In genomic region chr15:61049003-61049402, GRCh38 we compare ENCODE assay signal across 21 cellular contexts.
"Had no signal": no experiment of that assay in that cellular context is flagged by ENCODE, and none has a peak within 500 bp of the region (broad histone marks: within the 10 kb centered on the region; RNA-seq: fewer than 3 reads in every experiment).

No MANE protein-coding gene starts in this region.

- H3K27ac ChIP-seq: coronary artery, epithelial cell of prostate, foreskin keratinocyte, left lung, neural progenitor cell, VCaP had no signal

- H3K36me3 ChIP-seq: left lung, neural progenitor cell, transverse colon had no signal

- H2AFZ ChIP-seq: hepatocyte, neural progenitor cell had no signal

- H3K9me3 ChIP-seq: left lung, transverse colon had no signal

- H3K4me3 ChIP-seq: coronary artery, hepatocyte, left lung, lung, neural progenitor cell, smooth muscle cell, transverse colon had no signal

- H3K79me2 ChIP-seq: hepatocyte had no signal

- H3K4me1 ChIP-seq: foreskin keratinocyte, left lung, transverse colon had no signal

- H3K27me3 ChIP-seq: foreskin keratinocyte, hepatocyte, left lung, neural progenitor cell, transverse colon had no signal

- DNase-seq: activated CD4-positive, alpha-beta T cell treated with anti-CD3 and anti-CD28 coated beads, Interleukin-2, amount 10 ng/mL, durations not matched to agents 7 days and 5 days; activated CD8-positive, alpha-beta T cell treated with anti-CD3 and anti-CD28 coated beads for 36 hours; activated naive CD4-positive, alpha-beta T cell treated with anti-CD3 and anti-CD28 coated beads for 36 hours; activated naive CD8-positive, alpha-beta T cell treated with anti-CD3 and anti-CD28 coated beads, Interleukin-2, amount 10 ng/mL, durations not matched to agents 7 days and 5 days; activated T-cell treated with anti-CD3 and anti-CD28 coated beads, Interleukin-2, amount 50 U/mL, for 24 hours; cerebellar nuclear complex; foreskin keratinocyte; immature natural killer cell; kidney glomerular epithelial cell; left lung; naive B cell; stimulated activated CD4-positive, alpha-beta T cell treated with anti-CD3 and anti-CD28 coated beads, Interleukin-15, amount 100 ng/mL, for 24 hours; T-cell; transverse colon had no signal

- H3K4me2 ChIP-seq: hepatocyte, neural progenitor cell, smooth muscle cell had no signal
